19 cellular contexts compared by ENCODE assay signal in the genomic region with DNA sequence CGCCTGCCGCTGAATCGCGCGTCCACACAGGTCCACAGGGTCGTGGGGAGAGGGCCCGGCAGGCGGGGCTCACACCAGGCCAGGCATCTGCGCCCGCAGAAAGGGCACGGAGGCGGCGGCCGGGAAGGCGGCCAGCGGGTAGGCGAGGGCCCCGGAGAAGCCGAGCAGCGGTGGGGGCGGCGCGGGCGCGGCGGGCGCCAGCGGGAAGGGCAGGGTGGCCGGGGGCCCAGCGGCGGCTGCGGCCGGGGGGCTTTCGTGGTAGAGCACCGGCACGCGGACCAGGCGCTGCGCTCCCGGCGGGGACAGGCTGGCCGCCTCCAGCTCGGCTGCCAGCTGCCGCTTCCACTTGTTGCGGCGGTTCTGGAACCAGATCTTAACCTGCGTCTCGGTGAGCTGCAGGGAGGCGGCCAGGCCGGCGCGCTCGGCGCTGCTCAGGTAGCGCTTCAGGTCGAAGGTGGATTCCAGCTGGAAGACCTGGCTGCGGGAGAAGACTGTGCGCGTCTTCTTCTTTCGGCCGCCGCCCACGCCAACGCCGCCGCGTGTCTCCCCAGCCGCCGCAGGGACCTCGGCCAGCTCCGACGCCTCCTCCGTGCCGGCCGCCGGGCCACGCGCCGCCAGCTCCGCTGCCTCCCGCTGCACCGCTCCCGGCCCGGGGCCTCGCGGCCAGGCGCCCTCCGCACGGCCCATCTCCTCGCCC. TPM values are rescaled to one million over a fixed set of nuclear protein-coding genes. Genes with fewer than 3 reads are reported as not detected.
"Had no signal": no experiment of that assay in that cellular context is flagged by ENCODE, and none has a peak within 500 bp of the region (broad histone marks: within the 10 kb centered on the region; RNA-seq: fewer than 3 reads in every experiment).

No MANE protein-coding gene starts in this region.

- H3K27ac ChIP-seq: adrenal gland, PC-9 had no signal

- H2AFZ ChIP-seq: PC-9 had no signal

- H3K4me2 ChIP-seq: PC-9 had no signal

- H3K9me3 ChIP-seq: adrenal gland had no signal

- ATAC-seq: K562 had no signal

- H3K36me3 ChIP-seq: adrenal gland had no signal

- H3K4me1 ChIP-seq: adrenal gland had no signal

- DNase-seq: activated B cell treated with CpG ODN at 0.5 μM for 24 hours; activated CD4-positive, alpha-beta memory T cell treated with anti-CD3 and anti-CD28 coated beads, Interleukin-2, amount 10 ng/mL, durations not matched to agents 7 days and 5 days; activated CD4-positive, alpha-beta T cell treated with anti-CD3 and anti-CD28 coated beads, Interleukin-2, amount 10 ng/mL, durations not matched to agents 7 days and 5 days; activated naive CD4-positive, alpha-beta T cell treated with anti-CD3 and anti-CD28 coated beads, Interleukin-2, amount 50 U/mL, for 16 hours; activated naive CD8-positive, alpha-beta T cell treated with anti-CD3 and anti-CD28 coated beads, Interleukin-2, amount 10 ng/mL, durations not matched to agents 7 days and 5 days; adrenal gland; anterior cingulate cortex; Karpas-422; MM.1S; NCI-H1105 treated with DMSO at 0.1 percent for 48 hours; NCI-H146; NCI-H187 treated with DMSO at 0.1 percent for 48 hours; NCI-H2081 treated with DMSO at 0.1 percent for 48 hours; NCI-H446; NCI-H524; PC-9; SHP77 treated with DMSO at 0.1 percent for 48 hours had no signal

- FAIRE-seq: K562 had no signal

- H3K4me3 ChIP-seq: adrenal gland, K562, PC-9 had no signal

RNA-seq across cellular contexts. Expression of a gene that starts 3.9 kb away (rescaled TPM):
- total RNA-seq: activated B cell treated with CpG ODN at 0.5 μM for 24 hours; activated CD4-positive, alpha-beta memory T cell treated with anti-CD3 and anti-CD28 coated beads, Interleukin-2, amount 10 ng/mL, durations not matched to agents 7 days and 5 days; activated CD4-positive, alpha-beta T cell treated with anti-CD3 and anti-CD28 coated beads, Interleukin-2, amount 10 ng/mL, durations not matched to agents 7 days and 5 days; activated CD8-positive, alpha-beta memory T cell treated with anti-CD3 and anti-CD28 coated beads for 36 hours; activated naive CD8-positive, alpha-beta T cell treated with anti-CD3 and anti-CD28 coated beads, Interleukin-2, amount 10 ng/mL, durations not matched to agents 7 days and 5 days; adrenal gland; K562; PC-9 had no signal
- polyA plus RNA-seq: adrenal gland, K562 had no signal
